12 cellular contexts compared by ENCODE assay signal in the genomic region with DNA sequence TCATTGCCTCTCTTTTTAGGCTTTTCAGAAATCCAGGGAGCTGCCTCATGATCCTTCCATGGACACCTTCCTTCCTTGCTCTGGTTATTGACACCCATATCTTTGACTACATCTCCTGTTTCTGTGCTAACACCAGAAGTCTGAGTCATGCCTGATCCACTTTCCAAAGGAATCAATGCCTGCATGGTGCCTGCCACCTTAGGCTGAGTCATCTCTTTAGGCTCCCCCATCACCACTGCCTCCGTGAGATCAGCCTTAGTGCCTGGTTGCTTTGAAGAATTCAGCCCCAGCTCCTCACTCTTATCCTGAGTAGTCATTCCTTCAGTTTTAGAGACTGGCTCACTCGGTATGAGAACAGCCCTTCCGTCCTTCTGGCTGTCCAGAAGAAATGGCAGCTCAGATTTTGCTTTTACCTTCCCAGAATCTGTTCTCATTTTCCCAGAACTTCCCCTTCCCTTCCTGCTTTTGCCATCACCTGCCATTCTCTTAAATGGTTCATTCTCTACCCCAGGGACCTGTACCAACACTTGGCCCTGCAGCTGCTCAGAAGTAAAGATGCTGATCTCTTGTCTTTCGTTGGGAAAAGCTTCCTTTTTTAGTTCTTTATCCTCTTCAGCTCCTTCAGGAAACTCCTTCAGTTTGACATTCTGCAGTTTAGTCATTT.
DNase-seq lines count a peak whose midpoint lies in the region; ATAC-seq and TF ChIP-seq lines count a peak whose summit lies in the region.
"Had no signal": no experiment of that assay in that cellular context is flagged by ENCODE, and none has a peak within 500 bp of the region (broad histone marks: within the 10 kb centered on the region; RNA-seq: fewer than 3 reads in every experiment).

No MANE protein-coding gene starts in this region.

- no peak for TF ChIP-seq POLR2A in thyroid gland (IDR thresholded peaks at IDR 0.05)

- no peak overlapping the region for H3K4me2 ChIP-seq in H9 (ENCODE audit: insufficient read depth, insufficient read length, low read length)

- ATAC-seq in aorta (ENCODE audit: low FRiP score) (no peak), GM21515 (IDR thresholded peaks at IDR 0.05; ENCODE audit: unreplicated experiment) (no peak), HG03095 (IDR thresholded peaks at IDR 0.05; ENCODE audit: unreplicated experiment) (no peak)

- H3K4ac ChIP-seq in H9 (ENCODE audit: low read depth, low read length) = no peak overlapping the region

- H3K9me3 ChIP-seq in H9 (ENCODE audit: control insufficient read depth, low read depth, low read length) (no peaks in the 10 kb centered on the region), aorta (ENCODE audit: control insufficient read depth, low read length) (no peaks in the 10 kb centered on the region), thyroid gland (no peaks in the 10 kb centered on the region)

- H3K4me3 ChIP-seq in aorta (ENCODE audit: low read length in 2 of 2) = no peak overlapping the region
- no peak overlapping the region for H3K4me3 ChIP-seq in thyroid gland (replicated peaks in 1 of 3)

- H3K27ac ChIP-seq in H9 (ENCODE audit: insufficient read length, low read depth, low read length) (no peak overlapping the region), aorta (ENCODE audit: low read depth in 1 of 2, low read length in 2 of 2) (peak overlapping the region in 1 of 2 donors; percentile 38), thyroid gland (no peak overlapping the region)

- peaks cover 5 to 8% of the 10 kb centered on the region in 2 donors for H3K36me3 ChIP-seq in aorta (ENCODE audit: control insufficient read depth in 1 of 2, insufficient read depth in 2 of 2, low read length in 1 of 2)
- peaks cover 11 to 25% of the 10 kb centered on the region in 2 donors for H3K36me3 ChIP-seq in thyroid gland

- H3K79me1 ChIP-seq in H9 (ENCODE audit: insufficient read depth, low read depth, low read length, poor library complexity, severe bottlenecking) = no peaks in the 10 kb centered on the region

- H3K27me3 Mint-ChIP-seq in H9 (ENCODE audit: low read depth) = no peaks in the 10 kb centered on the region
- H3K27me3 Mint-ChIP-seq: dendritic cell treated with granulocyte-macrophage colony-stimulating factor and Interleukin-4, amounts not matched to agents 40 ng/mL and 50 ng/mL, for 4 days; naive B cell had no signal

- no peak overlapping the region for H3K9ac ChIP-seq in H9 (ENCODE audit: extremely low read depth, insufficient read length, low read length)

- TF ChIP-seq CTCF in H9 (conservative IDR thresholded peaks at IDR 0.05) (no peak), thyroid gland (IDR thresholded peaks at IDR 0.05) (no peak)

- peak overlapping the region in 2 of 3 experiments; percentile 19 to 35; a peak in 4 of 7 replicates for H3K27ac Mint-ChIP-seq in H9
- H3K27ac Mint-ChIP-seq: dendritic cell treated with granulocyte-macrophage colony-stimulating factor and Interleukin-4, amounts not matched to agents 40 ng/mL and 50 ng/mL, for 4 days had no signal

- H4K8ac ChIP-seq in H9 (replicated peaks; ENCODE audit: insufficient read length, low read depth, low read length) = no peak overlapping the region

- H3K4me1 Mint-ChIP-seq in H9 = peaks cover 15 to 24% of the 10 kb centered on the region in 2 experiments
- H3K4me1 Mint-ChIP-seq: naive B cell had no signal

- no peaks in the 10 kb centered on the region for H4K20me1 ChIP-seq in H9 (ENCODE audit: control insufficient read depth, insufficient read depth, insufficient read length)

- H3K27me3 ChIP-seq in H9 (ENCODE audit: insufficient read depth, low read length) (peaks cover 2% of the 10 kb centered on the region; the same call in 1 of the 2 replicates), aorta (ENCODE audit: control insufficient read depth in 1 of 2, insufficient read depth in 2 of 2, low read length in 1 of 2) (no peaks in the 10 kb centered on the region), thyroid gland (no peaks in the 10 kb centered on the region)

- H2AK5ac ChIP-seq in H9 (ENCODE audit: insufficient read length, low read length) = no peak overlapping the region

- no peak overlapping the region for H3K4me3 Mint-ChIP-seq in H9
- H3K4me3 Mint-ChIP-seq: dendritic cell treated with granulocyte-macrophage colony-stimulating factor and Interleukin-4, amounts not matched to agents 40 ng/mL and 50 ng/mL, for 4 days; naive B cell had no signal

- no peak overlapping the region for H3K56ac ChIP-seq in H9 (ENCODE audit: insufficient read length, low read depth, low read length)

- H3K4me1 ChIP-seq in H9 (ENCODE audit: insufficient read depth, low read length) = no peaks in the 10 kb centered on the region
- H3K4me1 ChIP-seq in aorta (ENCODE audit: control insufficient read depth in 1 of 2, insufficient read depth in 2 of 2, low read length in 2 of 2) = peaks cover 0 to 10% of the 10 kb centered on the region in 2 donors
- H3K4me1 ChIP-seq in thyroid gland = no peaks in the 10 kb centered on the region

- no peak overlapping the region for H3K18ac ChIP-seq in H9 (ENCODE audit: insufficient read length, low read depth, low read length)

- H2BK120ac ChIP-seq in H9 (ENCODE audit: low read depth, low read length, poor library complexity, severe bottlenecking) = no peak overlapping the region

- no peaks in the 10 kb centered on the region for H3K9me3 Mint-ChIP-seq in H9
- H3K9me3 Mint-ChIP-seq: dendritic cell treated with granulocyte-macrophage colony-stimulating factor and Interleukin-4, amounts not matched to agents 40 ng/mL and 50 ng/mL, for 4 days; naive B cell had no signal

- WGBS in H9 (ENCODE audit: extremely low coverage, insufficient read length, low lambda C conversion rate) = no CpG with 5 or more reads among the region's 4 CpGs
- whole genome bisulfite sequencing in aorta, 2 donors = 48 to 49% methylated on average over 4 of the region's 4 CpGs
- WGBS in thyroid gland, 2 donors = 92% methylated on average over 4 of the region's 4 CpGs

- DNase-seq in A172 (ENCODE audit: low spot score) (peak; percentile 81), H9 (no peak), amniotic epithelial cell (ENCODE audit: low read depth) (peak; percentile 75), iPS-NIHi11 (ENCODE audit: low spot score) (peak; percentile 24), aorta (no peak), thyroid gland (no peak)
- DNase-seq: naive B cell; stimulated activated CD8-positive, alpha-beta memory T cell treated with anti-CD3 and anti-CD28 coated beads, Interleukin-4, amount 100 ng/mL, for 48 hours; T-helper 2 cell had no signal

- H3K23me2 ChIP-seq in H9 (ENCODE audit: insufficient read length, low read depth, low read length, poor library complexity, severe bottlenecking) = no peaks in the 10 kb centered on the region

- H2BK15ac ChIP-seq in H9 (ENCODE audit: low read depth, low read length) = no peak overlapping the region

- peaks cover 17 to 55% (median 39%) of the 10 kb centered on the region in 3 experiments; a peak in 6 of 7 replicates for H3K36me3 Mint-ChIP-seq in H9 (ENCODE audit: insufficient read depth in 1 of 3, low read depth in 3 of 3)

- no peak overlapping the region for H3K23ac ChIP-seq in H9 (ENCODE audit: insufficient read length, low read depth, low read length)

- intact Hi-C loops in aorta (cut with DNase I) (no loop called here), thyroid gland (cut with DNase I) (no loop called here)

- H2BK20ac ChIP-seq in H9 (ENCODE audit: low read depth, low read length, poor library complexity, severe bottlenecking) = no peak overlapping the region

- H3T11ph ChIP-seq in H9 (ENCODE audit: low read length) = no peak overlapping the region

- no peak overlapping the region for H2BK5ac ChIP-seq in H9 (ENCODE audit: insufficient read length, low read length)

- H2AFZ ChIP-seq in H9 (ENCODE audit: low read length) = no peak overlapping the region

- H3K79me2 ChIP-seq in H9 (ENCODE audit: insufficient read depth, low read length) = no peaks in the 10 kb centered on the region

- H4K91ac ChIP-seq in H9 (ENCODE audit: insufficient read length, low read depth, low read length) = no peak overlapping the region

- no peak overlapping the region for H3K14ac ChIP-seq in H9 (ENCODE audit: insufficient read depth, low read length)

- no peak overlapping the region for H2BK12ac ChIP-seq in H9 (ENCODE audit: insufficient read length, low read depth, low read length)

- H4K5ac ChIP-seq in H9 (ENCODE audit: insufficient read length, low read depth, low read length) = no peak overlapping the region

Comparison
In these comparisons a context has a peak if more than half of its experiments do, and no peak if none do; other contexts are left out.
1. DNase-seq: peak in A172 (single experiment), amniotic epithelial cell (single experiment) and iPS-NIHi11 (single experiment); none in H9 (single experiment), aorta (0 of 2) and thyroid gland (0 of 2).